8 cellular contexts compared by ENCODE assay signal in genomic region chr7:4849390-4849789, GRCh38. TPM values are rescaled to one million over a fixed set of nuclear protein-coding genes. Genes with fewer than 3 reads are reported as not detected.
A peak's percentile ranks its signal among the peaks of the same experiment; 100 is the strongest.
DNase-seq lines count a peak whose midpoint lies in the region; ATAC-seq, FAIRE-seq and TF ChIP-seq lines count a peak whose summit lies in the region.
"Had no signal": no experiment of that assay in that cellular context is flagged by ENCODE, and none has a peak within 500 bp of the region (broad histone marks: within the 10 kb centered on the region; RNA-seq: fewer than 3 reads in every experiment).

No MANE protein-coding gene starts in this region.

- H3K9me2 ChIP-seq in SU-DHL-6 (replicated peaks; ENCODE audit: insufficient read depth, low read length), result no peaks in the 10 kb centered on the region

- peaks cover 0 to 4% (median 3%) of the 10 kb centered on the region in 3 donors for H3K27me3 Mint-ChIP-seq in immature natural killer cell (ENCODE audit: low read depth in 3 of 3)

- no peaks in the 10 kb centered on the region for H3K9me3 Mint-ChIP-seq in immature natural killer cell

- H3F3A ChIP-seq in SU-DHL-6 (ENCODE audit: insufficient read depth), result no peaks in the 10 kb centered on the region

- H3K36me3 Mint-ChIP-seq in immature natural killer cell, result no peaks in the 10 kb centered on the region

- H3K9ac ChIP-seq in SU-DHL-6 (ENCODE audit: low read length), result no peak overlapping the region

- no peak overlapping the region for H3K4me3 Mint-ChIP-seq in immature natural killer cell

- H3K4me2 ChIP-seq in SU-DHL-6 (ENCODE audit: low read depth, low read length, poor library complexity, severe bottlenecking), result no peak overlapping the region

- H3K79me2 ChIP-seq in SU-DHL-6 (ENCODE audit: insufficient read depth, low read length), result no peaks in the 10 kb centered on the region

- H3K4me3 ChIP-seq in SU-DHL-6 (ENCODE audit: insufficient read depth, low read length, poor library complexity, severe bottlenecking), result no peak overlapping the region
- H3K4me3 ChIP-seq: mucosa of descending colon had no signal

- TF ChIP-seq POLR2A in H54 (IDR thresholded peaks at IDR 0.05; ENCODE audit: low read depth, low read length), result no peak

- H3K9me3 ChIP-seq in SU-DHL-6 (ENCODE audit: insufficient read depth, low read length), result no peaks in the 10 kb centered on the region
- H3K9me3 ChIP-seq: mucosa of descending colon had no signal

- H2AFZ ChIP-seq in SU-DHL-6 (ENCODE audit: low read depth, low read length, severe bottlenecking), result no peak overlapping the region

- no peaks in the 10 kb centered on the region for H3K27me3 ChIP-seq in SU-DHL-6 (ENCODE audit: low read length)

- DNase-seq in EL (peak; percentile 33), LoVo (ENCODE audit: low spot score) (peak; percentile 26), immature natural killer cell (peak; percentile 48 to 54 (median 53)), H54 (ENCODE audit: insufficient read length, low spot score) (no peak), NCI-H1048 (lab: John Stamatoyannopoulos, UW) (no peak)

- H3K27ac ChIP-seq in SU-DHL-6 (ENCODE audit: low read depth, low read length), result no peak overlapping the region

- FAIRE-seq in H54 (lab: Jason Lieb, UNC), result no peak

- H3K4me1 Mint-ChIP-seq in immature natural killer cell, result no peaks in the 10 kb centered on the region

- no peak overlapping the region for H3K27ac Mint-ChIP-seq in immature natural killer cell

- TF ChIP-seq CTCF in SU-DHL-6 (IDR thresholded peaks at IDR 0.05; ENCODE audit: insufficient read depth, low read length, poor library complexity, severe bottlenecking), result peak; percentile 50

- no peak for ATAC-seq in HG03442 (IDR thresholded peaks at IDR 0.05; ENCODE audit: unreplicated experiment)
- ATAC-seq: mucosa of descending colon had no signal

- no peaks in the 10 kb centered on the region for H4K20me1 ChIP-seq in SU-DHL-6 (ENCODE audit: low read depth, low read length)

- H3K36me3 ChIP-seq in SU-DHL-6 (ENCODE audit: low read length), result no peaks in the 10 kb centered on the region

RNA-seq across cellular contexts. Expression of gene PAPOLB, which starts 12.4 kb away (rescaled TPM):
- polyA plus RNA-seq in immature natural killer cell, result under 1 TPM in 1 of 3 donors, not detected in 2; 0.21 TPM

RNA-seq across cellular contexts. Expression of gene RADIL, which starts 34.1 kb away (rescaled TPM):
- polyA plus RNA-seq in immature natural killer cell, result not detected

Comparison
In these comparisons a context has a peak if more than half of its experiments do, and no peak if none do; other contexts are left out.
1. DNase-seq: peak in EL (single experiment), LoVo (single experiment) and immature natural killer cell (3 of 3); none in H54 (single experiment) and NCI-H1048 (single experiment).